Comparison of ENCODE assay signal across 10 cellular contexts in genomic region chr5:115461506-115462290, GRCh38.
DNase-seq lines count a peak whose midpoint lies in the region; ATAC-seq and TF ChIP-seq lines count a peak whose summit lies in the region.
"Had no signal": no experiment of that assay in that cellular context is flagged by ENCODE, and none has a peak within 500 bp of the region (broad histone marks: within the 10 kb centered on the region; RNA-seq: fewer than 3 reads in every experiment).

No MANE protein-coding gene starts in this region.

- H3K27ac ChIP-seq in PC-3 (ENCODE audit: low read length) = peak overlapping the region; percentile 99

- peak; percentile 35 for DNase-seq in AG08396 (ENCODE audit: low spot score)
- peak; percentile 87 for DNase-seq in PC-3
- peak; percentile 95 for DNase-seq in fibroblast of mammary gland (ENCODE audit: low read depth)
- DNase-seq in putamen (ENCODE audit: low spot score) = no peak
- no peak for DNase-seq in RPMI8226
- no peak for DNase-seq in glutamatergic neuron
- DNase-seq: central memory CD4-positive, alpha-beta T cell; NCI-H2081 had no signal

- peaks cover 47% of the 10 kb centered on the region for H3K4me1 ChIP-seq in PC-3 (ENCODE audit: insufficient read depth, low read length)

- H3K27me3 Mint-ChIP-seq in glutamatergic neuron (ENCODE audit: unreplicated experiment) = no peaks in the 10 kb centered on the region

- H3K27me3 ChIP-seq in PC-3 (ENCODE audit: low read length) = no peaks in the 10 kb centered on the region

- no peaks in the 10 kb centered on the region for H4K20me1 ChIP-seq in PC-3 (ENCODE audit: low read length)

- ATAC-seq in GM21360 (IDR thresholded peaks at IDR 0.05; ENCODE audit: unreplicated experiment) (peak; percentile 45), PC-3 (peak; percentile 52), HG03520 (IDR thresholded peaks at IDR 0.05; ENCODE audit: unreplicated experiment) (no peak)

- POLR2A ChIA-PET in PC-3 (lab: Charles Lee; ENCODE audit: unreplicated experiment) = interaction anchor here (0.5 to 0.7 kb wide), 2 partner anchors 83 to 157 kb away, joined by 3 read pairs; partner anchors contain the start of gene FEM1C

- no peaks in the 10 kb centered on the region for H3K9me3 Mint-ChIP-seq in glutamatergic neuron (ENCODE audit: unreplicated experiment)

- peaks cover 4% of the 10 kb centered on the region for H3K4me1 Mint-ChIP-seq in glutamatergic neuron (ENCODE audit: low read depth, unreplicated experiment)

- H3K36me3 Mint-ChIP-seq in glutamatergic neuron (ENCODE audit: unreplicated experiment) = no peaks in the 10 kb centered on the region

- no peak overlapping the region for H2AFZ ChIP-seq in PC-3 (ENCODE audit: low read length)

- H3K9me2 ChIP-seq in PC-3 (replicated peaks; ENCODE audit: low read length) = no peaks in the 10 kb centered on the region

- no peak overlapping the region for H3K27ac Mint-ChIP-seq in glutamatergic neuron (ENCODE audit: unreplicated experiment)

- H3K79me2 ChIP-seq in PC-3 (ENCODE audit: low read length) = no peaks in the 10 kb centered on the region

- peaks cover 20% of the 10 kb centered on the region for H3F3A ChIP-seq in PC-3 (ENCODE audit: low read length, unreplicated experiment)

- CTCF ChIA-PET in PC-3 (lab: Charles Lee) = interaction anchor here (1.0 kb wide), 1 partner anchor 113 kb away, joined by 3 read pairs; no protein-coding TSS in a partner anchor

- no peaks in the 10 kb centered on the region for H3K36me3 ChIP-seq in PC-3 (ENCODE audit: low read depth, low read length)

- H3K4me3 Mint-ChIP-seq in glutamatergic neuron (ENCODE audit: unreplicated experiment) = no peak overlapping the region

- peak overlapping the region; percentile 78 for H3K9ac ChIP-seq in PC-3 (ENCODE audit: low read length)

- H3K4me2 ChIP-seq in PC-3 (ENCODE audit: low read length) = peak overlapping the region; percentile 78

- TF ChIP-seq CTCF in PC-3 (conservative IDR thresholded peaks at IDR 0.05; ENCODE audit: low read depth, low read length) = no peak
- TF ChIP-seq CTCF in fibroblast of mammary gland (conservative IDR thresholded peaks at IDR 0.05; ENCODE audit: control insufficient read depth, insufficient read depth, low read depth, low read length) = no peak
- no peak for TF ChIP-seq CTCF in glutamatergic neuron (IDR thresholded peaks at IDR 0.05; ENCODE audit: partially characterized antibody, unreplicated experiment)

- BruUV-seq in PC-3 (replicated peaks; lab: Mats Ljungman, UMichigan) = no TSS peak

- intact Hi-C loops in PC-3 (cut with micrococcal nuclease) = loop anchor here (2.0 kb wide), 4 partner anchors 49 to 151 kb away; no protein-coding TSS in a partner anchor

- H3K9me3 ChIP-seq in PC-3 (ENCODE audit: low read length) = no peaks in the 10 kb centered on the region

- H3K4me3 ChIP-seq in PC-3 (ENCODE audit: low read length) (peak overlapping the region; percentile 40; the same call in 1 of the 2 replicates), fibroblast of mammary gland (ENCODE audit: control insufficient read depth, low read depth, low read length) (no peak overlapping the region)

Comparison
In these comparisons a context has a peak if more than half of its experiments do, and no peak if none do; other contexts are left out.
1. DNase-seq: peak in AG08396 (single experiment), PC-3 (single experiment) and fibroblast of mammary gland (single experiment); none in putamen (single experiment), RPMI8226 (single experiment) and glutamatergic neuron (single experiment).